In genomic region chr2:30439879-30440278, GRCh38 we compare ENCODE assay signal across 22 cellular contexts.
"Had no signal": no experiment of that assay in that cellular context is flagged by ENCODE, and none has a peak within 500 bp of the region (broad histone marks: within the 10 kb centered on the region; RNA-seq: fewer than 3 reads in every experiment).

No MANE protein-coding gene starts in this region.

- H3K36me3 ChIP-seq: brain microvascular endothelial cell, colonic mucosa, prostate gland, right atrium auricular region, thyroid gland had no signal

- H3K27me3 Mint-ChIP-seq: activated CD4-positive, alpha-beta memory T cell treated with anti-CD3 and anti-CD28 coated beads, Interleukin-2, amount 10 ng/mL, durations not matched to agents 7 days and 5 days; activated T-helper 17 cell treated with anti-CD3 and anti-CD28 coated beads, Interleukin-2, amount 50 U/mL, for 72 hours; central memory CD8-positive, alpha-beta T cell had no signal

- H3K9me3 Mint-ChIP-seq: activated CD4-positive, alpha-beta memory T cell treated with anti-CD3 and anti-CD28 coated beads, Interleukin-2, amount 10 ng/mL, durations not matched to agents 7 days and 5 days; activated T-helper 17 cell treated with anti-CD3 and anti-CD28 coated beads, Interleukin-2, amount 50 U/mL, for 72 hours; central memory CD8-positive, alpha-beta T cell; endodermal cell; neural crest cell; T-helper 2 cell treated with Interferon-gamma antibody and Interleukin-4, amounts not matched to agents 5 μg/mL and 100 μg/mL, for 36 hours had no signal

- H3K4me3 ChIP-seq: colonic mucosa, lung, prostate gland, right atrium auricular region, thyroid gland had no signal

- DNase-seq: activated CD4-positive, alpha-beta memory T cell treated with anti-CD3 and anti-CD28 coated beads, Interleukin-2, amount 10 ng/mL, durations not matched to agents 7 days and 5 days; activated naive CD4-positive, alpha-beta T cell treated with anti-CD3 and anti-CD28 coated beads, Interleukin-2, amount 50 U/mL, for 16 hours; brain microvascular endothelial cell; colonic mucosa; endodermal cell; foreskin melanocyte; glutamatergic neuron; hypothalamus; islet precursor cell; left colon; midbrain; stimulated activated CD4-positive, alpha-beta T cell treated with anti-CD3 and anti-CD28 coated beads, Interleukin-12 subunit alpha, Interleukin-12 subunit beta, amount 100 ng/mL, for 4 hours; stimulated activated CD4-positive, alpha-beta T cell treated with anti-CD3 and anti-CD28 coated beads, Interleukin-2, amount 100 ng/mL, for 24 hours; SW 1271; thyroid gland had no signal

- ATAC-seq: activated T-helper 17 cell treated with anti-CD3 and anti-CD28 coated beads, Interleukin-2, amount 50 U/mL, for 72 hours; left colon had no signal

- H3K27me3 ChIP-seq: brain microvascular endothelial cell, colonic mucosa, right atrium auricular region, thyroid gland had no signal

- H3K27ac ChIP-seq: brain microvascular endothelial cell, colonic mucosa, prostate gland, right atrium auricular region, thyroid gland had no signal

- H3K27ac Mint-ChIP-seq: activated CD4-positive, alpha-beta memory T cell treated with anti-CD3 and anti-CD28 coated beads, Interleukin-2, amount 10 ng/mL, durations not matched to agents 7 days and 5 days; activated T-helper 17 cell treated with anti-CD3 and anti-CD28 coated beads, Interleukin-2, amount 50 U/mL, for 72 hours; endodermal cell; T-helper 2 cell treated with Interferon-gamma antibody and Interleukin-4, amounts not matched to agents 5 μg/mL and 100 μg/mL, for 36 hours had no signal

- H3K9me3 ChIP-seq: colonic mucosa, prostate gland, right atrium auricular region, thyroid gland had no signal

- H3K4me1 ChIP-seq: colonic mucosa, prostate gland had no signal

- H3K4me1 Mint-ChIP-seq: endodermal cell had no signal

- H3K4me3 Mint-ChIP-seq: activated CD4-positive, alpha-beta memory T cell treated with anti-CD3 and anti-CD28 coated beads, Interleukin-2, amount 10 ng/mL, durations not matched to agents 7 days and 5 days; activated T-helper 17 cell treated with anti-CD3 and anti-CD28 coated beads, Interleukin-2, amount 50 U/mL, for 72 hours; central memory CD8-positive, alpha-beta T cell; endodermal cell; neural crest cell; T-helper 2 cell treated with Interferon-gamma antibody and Interleukin-4, amounts not matched to agents 5 μg/mL and 100 μg/mL, for 36 hours had no signal
